Comparison of ENCODE assay signal across 14 cellular contexts in the genomic region with DNA sequence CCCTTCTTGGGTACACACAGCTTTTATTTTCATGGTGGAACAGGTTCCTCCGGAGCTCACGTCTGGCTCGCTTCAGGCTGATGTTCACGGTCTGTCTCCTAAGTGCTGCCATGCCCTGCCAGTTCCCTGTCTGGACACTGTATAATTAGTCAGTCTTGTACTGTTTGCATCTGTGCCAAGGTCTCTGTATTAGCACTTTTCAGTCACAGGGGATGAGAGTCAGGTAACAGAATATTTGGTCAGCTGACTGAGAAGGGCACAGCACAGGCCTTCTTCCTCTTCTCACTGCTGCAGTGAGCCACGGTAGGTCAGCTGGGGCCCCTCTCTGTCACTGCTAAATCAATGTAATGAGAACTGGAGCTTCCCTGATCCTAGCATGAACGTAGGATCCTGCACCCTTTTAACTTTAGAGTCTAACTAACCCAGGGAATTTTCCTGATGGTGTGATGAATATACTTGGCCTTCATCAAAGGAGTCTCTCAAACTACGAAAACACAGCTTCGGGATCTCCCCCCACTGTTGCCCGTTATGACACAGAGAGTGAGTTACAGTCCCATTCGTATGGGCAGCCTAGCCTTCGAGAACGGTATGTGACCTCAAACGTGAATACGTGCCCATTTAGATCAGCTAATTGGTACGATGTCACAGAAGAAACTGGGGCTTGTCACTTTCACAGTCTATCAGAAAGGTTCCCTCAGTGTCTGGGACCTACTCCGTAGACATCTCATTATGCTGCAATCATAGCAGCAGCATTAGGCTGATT.
A peak's percentile ranks its signal among the peaks of the same experiment; 100 is the strongest.
DNase-seq lines count a peak whose midpoint lies in the region; ATAC-seq and TF ChIP-seq lines count a peak whose summit lies in the region.
"Had no signal": no experiment of that assay in that cellular context is flagged by ENCODE, and none has a peak within 500 bp of the region (broad histone marks: within the 10 kb centered on the region; RNA-seq: fewer than 3 reads in every experiment).

No MANE protein-coding gene starts in this region.

- no peak for ATAC-seq in GM18858 (IDR thresholded peaks at IDR 0.05; ENCODE audit: unreplicated experiment)
- ATAC-seq in GM19324 (IDR thresholded peaks at IDR 0.05; ENCODE audit: low FRiP score, unreplicated experiment): no peak
- ATAC-seq: K562 had no signal

- H3K4me3 ChIP-seq in epithelial cell of esophagus (ENCODE audit: low read length): no peak overlapping the region
- H3K4me3 ChIP-seq: A549, K562, lower lobe of right lung had no signal

- no peak for TF ChIP-seq CTCF in epithelial cell of esophagus (IDR thresholded peaks at IDR 0.05; ENCODE audit: insufficient read depth, low read depth, low read length, missing control alignments)

- DNase-seq in NCI-H82 (lab: John Stamatoyannopoulos, UW) (peak; percentile 27), NCI-H82 treated with DMSO at 0.1 percent for 48 hours (lab: John Stamatoyannopoulos, UW; ENCODE audit: unreplicated experiment) (no peak), NCI-H748 treated with DMSO at 0.1 percent for 48 hours (lab: John Stamatoyannopoulos, UW) (peak; percentile 72), epithelial cell of esophagus (ENCODE audit: low read depth) (peak; percentile 76), T-helper 1 cell (no peak), HEK293T (ENCODE audit: extremely low spot score) (no peak)
- DNase-seq: activated CD4-positive, alpha-beta T cell treated with anti-CD3 and anti-CD28 coated beads for 1 hour; activated effector memory CD4-positive, alpha-beta T cell treated with anti-CD3 and anti-CD28 coated beads, Interleukin-2, amount 50 U/mL, for 16 hours; cortex of kidney; lower lobe of right lung had no signal

- CTCF ChIA-PET in HEK293T (lab: Yijun Ruan, JAX): no interaction called here

- POLR2A ChIA-PET in HEK293T (lab: Yijun Ruan, JAX): no interaction called here

TF ChIP-seq in HEK293T, 16 proteins besides CTCF, POLR2A, EP300 and RAD21:
- TF ChIP-seq BHLHE40 (IDR thresholded peaks at IDR 0.05; ENCODE audit: borderline replicate concordance): no peak
- no peak for TF ChIP-seq SUZ12 (IDR thresholded peaks at IDR 0.05)
- no peak for TF ChIP-seq NFRKB (IDR thresholded peaks at IDR 0.05)
- TF ChIP-seq FOXM1 (IDR thresholded peaks at IDR 0.05; ENCODE audit: borderline replicate concordance): no peak
- no peak for TF ChIP-seq FOXA1 (IDR thresholded peaks at IDR 0.05)
- no peak for TF ChIP-seq ZNF384 (IDR thresholded peaks at IDR 0.05)
- no peak for TF ChIP-seq FOXK2 (IDR thresholded peaks at IDR 0.05)
- no peak for TF ChIP-seq LEF1 (IDR thresholded peaks at IDR 0.05; ENCODE audit: borderline replicate concordance)
- no peak for TF ChIP-seq SP1 (IDR thresholded peaks at IDR 0.05)
- no peak for TF ChIP-seq ELF4 (IDR thresholded peaks at IDR 0.05)
- TF ChIP-seq CTBP1 (IDR thresholded peaks at IDR 0.05; ENCODE audit: borderline replicate concordance): no peak

Comparison
In these comparisons a context has a peak if more than half of its experiments do, and no peak if none do; other contexts are left out.
1. DNase-seq: peak in NCI-H82 (single experiment), NCI-H748 treated with DMSO at 0.1 percent for 48 hours (single experiment) and epithelial cell of esophagus (single experiment); none in NCI-H82 treated with DMSO at 0.1 percent for 48 hours (single experiment), T-helper 1 cell (0 of 5) and HEK293T (single experiment).